In the genomic region with DNA sequence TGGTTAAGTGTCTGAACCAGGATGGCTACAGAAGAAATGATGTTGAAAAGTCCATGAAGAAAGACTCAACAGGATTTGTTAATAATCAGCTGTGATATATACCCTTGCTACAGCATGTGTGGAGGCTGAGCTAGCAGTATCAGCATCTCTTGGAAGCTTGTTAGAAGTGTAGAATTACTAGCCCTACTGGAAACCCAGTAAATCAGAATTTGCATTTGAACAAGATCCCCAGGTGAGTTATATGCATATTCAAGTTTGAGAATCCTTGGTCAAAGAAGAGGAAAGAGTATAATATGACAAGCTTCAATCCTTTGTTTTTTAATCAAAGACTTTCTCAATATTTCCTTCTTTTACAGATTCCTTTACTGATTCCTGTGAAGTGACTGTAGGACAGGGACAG, we compare ENCODE assay signal across 1 cellular context.
TF ChIP-seq lines count a peak whose summit lies in the region.

No MANE protein-coding gene starts in this region.

TF ChIP-seq in H1, 55 proteins besides CTCF, POLR2A, EP300 and RAD21 (continued from another document):
- TF ChIP-seq, protein P1, sequence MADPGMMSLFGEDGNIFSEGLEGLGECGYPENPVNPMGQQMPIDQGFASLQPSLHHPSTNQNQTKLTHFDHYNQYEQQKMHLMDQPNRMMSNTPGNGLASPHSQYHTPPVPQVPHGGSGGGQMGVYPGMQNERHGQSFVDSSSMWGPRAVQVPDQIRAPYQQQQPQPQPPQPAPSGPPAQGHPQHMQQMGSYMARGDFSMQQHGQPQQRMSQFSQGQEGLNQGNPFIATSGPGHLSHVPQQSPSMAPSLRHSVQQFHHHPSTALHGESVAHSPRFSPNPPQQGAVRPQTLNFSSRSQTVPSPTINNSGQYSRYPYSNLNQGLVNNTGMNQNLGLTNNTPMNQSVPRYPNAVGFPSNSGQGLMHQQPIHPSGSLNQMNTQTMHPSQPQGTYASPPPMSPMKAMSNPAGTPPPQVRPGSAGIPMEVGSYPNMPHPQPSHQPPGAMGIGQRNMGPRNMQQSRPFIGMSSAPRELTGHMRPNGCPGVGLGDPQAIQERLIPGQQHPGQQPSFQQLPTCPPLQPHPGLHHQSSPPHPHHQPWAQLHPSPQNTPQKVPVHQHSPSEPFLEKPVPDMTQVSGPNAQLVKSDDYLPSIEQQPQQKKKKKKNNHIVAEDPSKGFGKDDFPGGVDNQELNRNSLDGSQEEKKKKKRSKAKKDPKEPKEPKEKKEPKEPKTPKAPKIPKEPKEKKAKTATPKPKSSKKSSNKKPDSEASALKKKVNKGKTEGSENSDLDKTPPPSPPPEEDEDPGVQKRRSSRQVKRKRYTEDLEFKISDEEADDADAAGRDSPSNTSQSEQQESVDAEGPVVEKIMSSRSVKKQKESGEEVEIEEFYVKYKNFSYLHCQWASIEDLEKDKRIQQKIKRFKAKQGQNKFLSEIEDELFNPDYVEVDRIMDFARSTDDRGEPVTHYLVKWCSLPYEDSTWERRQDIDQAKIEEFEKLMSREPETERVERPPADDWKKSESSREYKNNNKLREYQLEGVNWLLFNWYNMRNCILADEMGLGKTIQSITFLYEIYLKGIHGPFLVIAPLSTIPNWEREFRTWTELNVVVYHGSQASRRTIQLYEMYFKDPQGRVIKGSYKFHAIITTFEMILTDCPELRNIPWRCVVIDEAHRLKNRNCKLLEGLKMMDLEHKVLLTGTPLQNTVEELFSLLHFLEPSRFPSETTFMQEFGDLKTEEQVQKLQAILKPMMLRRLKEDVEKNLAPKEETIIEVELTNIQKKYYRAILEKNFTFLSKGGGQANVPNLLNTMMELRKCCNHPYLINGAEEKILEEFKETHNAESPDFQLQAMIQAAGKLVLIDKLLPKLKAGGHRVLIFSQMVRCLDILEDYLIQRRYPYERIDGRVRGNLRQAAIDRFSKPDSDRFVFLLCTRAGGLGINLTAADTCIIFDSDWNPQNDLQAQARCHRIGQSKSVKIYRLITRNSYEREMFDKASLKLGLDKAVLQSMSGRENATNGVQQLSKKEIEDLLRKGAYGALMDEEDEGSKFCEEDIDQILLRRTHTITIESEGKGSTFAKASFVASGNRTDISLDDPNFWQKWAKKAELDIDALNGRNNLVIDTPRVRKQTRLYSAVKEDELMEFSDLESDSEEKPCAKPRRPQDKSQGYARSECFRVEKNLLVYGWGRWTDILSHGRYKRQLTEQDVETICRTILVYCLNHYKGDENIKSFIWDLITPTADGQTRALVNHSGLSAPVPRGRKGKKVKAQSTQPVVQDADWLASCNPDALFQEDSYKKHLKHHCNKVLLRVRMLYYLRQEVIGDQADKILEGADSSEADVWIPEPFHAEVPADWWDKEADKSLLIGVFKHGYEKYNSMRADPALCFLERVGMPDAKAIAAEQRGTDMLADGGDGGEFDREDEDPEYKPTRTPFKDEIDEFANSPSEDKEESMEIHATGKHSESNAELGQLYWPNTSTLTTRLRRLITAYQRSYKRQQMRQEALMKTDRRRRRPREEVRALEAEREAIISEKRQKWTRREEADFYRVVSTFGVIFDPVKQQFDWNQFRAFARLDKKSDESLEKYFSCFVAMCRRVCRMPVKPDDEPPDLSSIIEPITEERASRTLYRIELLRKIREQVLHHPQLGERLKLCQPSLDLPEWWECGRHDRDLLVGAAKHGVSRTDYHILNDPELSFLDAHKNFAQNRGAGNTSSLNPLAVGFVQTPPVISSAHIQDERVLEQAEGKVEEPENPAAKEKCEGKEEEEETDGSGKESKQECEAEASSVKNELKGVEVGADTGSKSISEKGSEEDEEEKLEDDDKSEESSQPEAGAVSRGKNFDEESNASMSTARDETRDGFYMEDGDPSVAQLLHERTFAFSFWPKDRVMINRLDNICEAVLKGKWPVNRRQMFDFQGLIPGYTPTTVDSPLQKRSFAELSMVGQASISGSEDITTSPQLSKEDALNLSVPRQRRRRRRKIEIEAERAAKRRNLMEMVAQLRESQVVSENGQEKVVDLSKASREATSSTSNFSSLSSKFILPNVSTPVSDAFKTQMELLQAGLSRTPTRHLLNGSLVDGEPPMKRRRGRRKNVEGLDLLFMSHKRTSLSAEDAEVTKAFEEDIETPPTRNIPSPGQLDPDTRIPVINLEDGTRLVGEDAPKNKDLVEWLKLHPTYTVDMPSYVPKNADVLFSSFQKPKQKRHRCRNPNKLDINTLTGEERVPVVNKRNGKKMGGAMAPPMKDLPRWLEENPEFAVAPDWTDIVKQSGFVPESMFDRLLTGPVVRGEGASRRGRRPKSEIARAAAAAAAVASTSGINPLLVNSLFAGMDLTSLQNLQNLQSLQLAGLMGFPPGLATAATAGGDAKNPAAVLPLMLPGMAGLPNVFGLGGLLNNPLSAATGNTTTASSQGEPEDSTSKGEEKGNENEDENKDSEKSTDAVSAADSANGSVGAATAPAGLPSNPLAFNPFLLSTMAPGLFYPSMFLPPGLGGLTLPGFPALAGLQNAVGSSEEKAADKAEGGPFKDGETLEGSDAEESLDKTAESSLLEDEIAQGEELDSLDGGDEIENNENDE (IDR thresholded peaks at IDR 0.05; ENCODE audit: insufficient replicate concordance, low read length): peak; percentile 82
- 0 out of 2 replicates have a peak, but pooled peaks have one; percentile 30 for TF ChIP-seq TCF12 (IDR thresholded peaks at IDR 0.05; ENCODE audit: low read depth, low read length)
- TF ChIP-seq POU5F1 (IDR thresholded peaks at IDR 0.05; ENCODE audit: low read depth, low read length): peak; percentile 85; the same call in 1 of the 2 replicates
- no peak for TF ChIP-seq CBX5 (IDR thresholded peaks at IDR 0.05; ENCODE audit: low read depth, low read length)
